Comparison of ENCODE assay signal across 2 cellular contexts in the genomic region with DNA sequence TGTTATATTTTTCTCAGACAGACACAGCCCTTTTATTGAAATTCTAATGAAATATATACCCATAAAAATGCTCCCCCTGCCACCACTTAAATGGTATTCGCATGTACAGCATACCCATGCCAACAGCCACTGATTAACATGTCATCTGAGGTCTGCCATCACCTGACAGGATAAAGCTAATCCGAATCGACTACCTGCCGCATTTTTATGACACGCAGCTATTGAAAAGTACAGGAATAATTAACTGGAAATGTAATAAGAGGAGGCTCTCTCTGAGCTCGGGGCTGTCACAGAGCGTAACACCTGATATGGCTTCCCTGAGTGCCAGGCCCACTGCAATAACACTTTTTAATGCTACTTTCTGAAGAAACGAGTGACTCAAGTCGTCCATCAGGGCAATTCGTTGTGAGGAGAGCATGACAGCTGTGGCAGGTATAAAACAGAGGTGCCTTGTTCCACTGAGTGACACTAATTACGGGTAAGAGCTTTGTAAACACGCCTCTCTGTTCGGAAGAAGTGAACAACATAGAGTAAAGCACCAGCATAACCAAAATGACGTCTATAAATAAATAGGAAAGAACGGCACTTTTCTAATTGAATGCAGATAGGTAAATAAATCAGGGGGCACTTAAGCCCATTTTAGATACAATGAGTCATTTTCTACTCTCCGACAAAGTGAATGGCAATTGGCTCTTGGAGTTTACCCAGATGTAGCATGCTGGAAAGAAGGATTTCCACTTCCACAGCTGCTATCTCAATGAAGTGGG.
TF ChIP-seq lines count a peak whose summit lies in the region.

No MANE protein-coding gene starts in this region.

TF ChIP-seq in HEK293T, 16 proteins besides CTCF, POLR2A, EP300 and RAD21 (continued from another document):
- peak; percentile 80 for TF ChIP-seq PKNOX1 (IDR thresholded peaks at IDR 0.05)

TF ChIP-seq in neural cell, 6 proteins besides CTCF, POLR2A, EP300 and RAD21:
- TF ChIP-seq REST (IDR thresholded peaks at IDR 0.05; ENCODE audit: borderline replicate concordance): peak; percentile 71
- peak; percentile 42 for TF ChIP-seq MXI1 (conservative IDR thresholded peaks at IDR 0.05; ENCODE audit: poor library complexity, severe bottlenecking)
- TF ChIP-seq TAF1 (IDR thresholded peaks at IDR 0.05; ENCODE audit: low read depth): peak; percentile 46
- TF ChIP-seq POLR2AphosphoS5 (IDR thresholded peaks at IDR 0.05): peak; percentile 91
- no peak for TF ChIP-seq SMC3 (conservative IDR thresholded peaks at IDR 0.05; ENCODE audit: poor library complexity)
- no peak for TF ChIP-seq EZH2 (IDR thresholded peaks at IDR 0.05; ENCODE audit: borderline replicate concordance, insufficient read depth, low read length, poor library complexity, severe bottlenecking)
